9 cellular contexts compared by ENCODE assay signal in genomic region chr4:38805530-38806145, GRCh38. TPM values are rescaled to one million over a fixed set of nuclear protein-coding genes. Genes with fewer than 3 reads are reported as not detected.
DNase-seq lines count a peak whose midpoint lies in the region; ATAC-seq, FAIRE-seq and TF ChIP-seq lines count a peak whose summit lies in the region.
"Had no signal": no experiment of that assay in that cellular context is flagged by ENCODE, and none has a peak within 500 bp of the region (broad histone marks: within the 10 kb centered on the region; RNA-seq: fewer than 3 reads in every experiment).

No MANE protein-coding gene starts in this region.

- peak; percentile 71 for ATAC-seq in GM21360 (IDR thresholded peaks at IDR 0.05; ENCODE audit: unreplicated experiment)
- peak; percentile 80 for ATAC-seq in HG03571 (IDR thresholded peaks at IDR 0.05; ENCODE audit: unreplicated experiment)
- peak; percentile 36 to 65 for ATAC-seq in activated T-cell treated with anti-CD3 and anti-CD28 coated beads, Interleukin-2, amount 50 U/mL, for 72 hours (replicated peaks in 1 of 2)

- H3K27ac ChIP-seq in keratinocyte (ENCODE audit: control insufficient read depth, insufficient read depth, low read length) (no peak overlapping the region), temporal lobe (ENCODE audit: low read depth, low read length) (peak overlapping the region; percentile 14)

- H3K4me1 Mint-ChIP-seq in activated T-cell treated with anti-CD3 and anti-CD28 coated beads, Interleukin-2, amount 50 U/mL, for 72 hours (ENCODE audit: low read depth): peaks cover 30% of the 10 kb centered on the region

- H2AFZ ChIP-seq in keratinocyte (ENCODE audit: control insufficient read depth, low read length): peak overlapping the region; percentile 37

- no peak overlapping the region for H3K4me3 ChIP-seq in keratinocyte (ENCODE audit: control insufficient read depth in 2 of 3, extremely low read depth in 1 of 3, insufficient read depth in 2 of 3, low read depth in 1 of 3, low read length in 3 of 3)

- H3K9ac ChIP-seq in keratinocyte (ENCODE audit: control insufficient read depth, extremely low read depth, insufficient read depth, low read length): no peak overlapping the region

- H3K9me1 ChIP-seq in keratinocyte (ENCODE audit: control insufficient read depth, extremely low read depth, insufficient read depth, low read length): no peaks in the 10 kb centered on the region

- H3K9me3 ChIP-seq in keratinocyte (ENCODE audit: control insufficient read depth, low read depth, low read length): no peaks in the 10 kb centered on the region

- no peak overlapping the region for H3K4me2 ChIP-seq in keratinocyte (ENCODE audit: control insufficient read depth, extremely low read depth, insufficient read depth, low read depth, low read length)

- TF ChIP-seq CTCF in keratinocyte (optimal IDR thresholded peaks at IDR 0.05 in 1 of 3, IDR thresholded peaks at IDR 0.05 in 1 of 3, conservative IDR thresholded peaks at IDR 0.05 in 1 of 3; ENCODE audit: extremely low read depth in 1 of 3, insufficient read depth in 2 of 3, low read length in 3 of 3): no peak

- H3K36me3 Mint-ChIP-seq in activated T-cell treated with anti-CD3 and anti-CD28 coated beads, Interleukin-2, amount 50 U/mL, for 72 hours (ENCODE audit: insufficient read depth in 2 of 2): peaks cover 17 to 29% of the 10 kb centered on the region in 2 donors

- peak overlapping the region; percentile 96 for H3K27ac Mint-ChIP-seq in activated T-cell treated with anti-CD3 and anti-CD28 coated beads, Interleukin-2, amount 50 U/mL, for 72 hours

- peak overlapping the region; percentile 76 to 87 for H3K4me3 Mint-ChIP-seq in activated T-cell treated with anti-CD3 and anti-CD28 coated beads, Interleukin-2, amount 50 U/mL, for 72 hours

- H4K20me1 ChIP-seq in keratinocyte (ENCODE audit: control insufficient read depth, extremely low read depth, insufficient read depth, low read length): no peaks in the 10 kb centered on the region

- H3K4me1 ChIP-seq in keratinocyte (ENCODE audit: control insufficient read depth, extremely low read depth, insufficient read depth, low read length): no peaks in the 10 kb centered on the region

- no peaks in the 10 kb centered on the region for H3K36me3 ChIP-seq in keratinocyte (ENCODE audit: control insufficient read depth in 2 of 2, extremely low read depth in 1 of 2, insufficient read depth in 2 of 2, low read length in 2 of 2)

- dilution Hi-C loops in keratinocyte (cut with MboI; ENCODE audit: extremely low pct_ligation_motif_present, low sequenced_read_pairs): no loop called here

- H3K27me3 ChIP-seq in keratinocyte (ENCODE audit: control insufficient read depth, extremely low read depth, insufficient read depth, low read length): no peaks in the 10 kb centered on the region

- no peak for FAIRE-seq in keratinocyte (lab: Jason Lieb, UNC)

- peak; percentile 16 for DNase-seq in ELR (ENCODE audit: low read depth)
- peak in 1 of 2 donors; percentile 39 for DNase-seq in activated T-cell treated with anti-CD3 and anti-CD28 coated beads, Interleukin-2, amount 50 U/mL, for 72 hours
- DNase-seq in keratinocyte (ENCODE audit: low read depth, low spot score): no peak
- DNase-seq in DMS 273 treated with DMSO at 0.1 percent for 48 hours (lab: John Stamatoyannopoulos, UW): no peak
- DNase-seq in NCI-H1417 treated with DMSO at 0.1 percent for 48 hours (lab: John Stamatoyannopoulos, UW): no peak

- peaks cover 9 to 14% of the 10 kb centered on the region in 2 donors for H3K9me3 Mint-ChIP-seq in activated T-cell treated with anti-CD3 and anti-CD28 coated beads, Interleukin-2, amount 50 U/mL, for 72 hours

- H3K79me2 ChIP-seq in keratinocyte (ENCODE audit: control insufficient read depth, insufficient read depth, low read length): no peaks in the 10 kb centered on the region

- no peaks in the 10 kb centered on the region for H3K27me3 Mint-ChIP-seq in activated T-cell treated with anti-CD3 and anti-CD28 coated beads, Interleukin-2, amount 50 U/mL, for 72 hours (ENCODE audit: low read depth)

RNA-seq across cellular contexts. Expression of gene TLR1, which starts 1.0 kb away (rescaled TPM):
- 1 to 10 TPM; 1.9 to 3.2 TPM for total RNA-seq in activated T-cell treated with anti-CD3 and anti-CD28 coated beads, Interleukin-2, amount 50 U/mL, for 72 hours
- polyA plus RNA-seq in keratinocyte: 0.42 to 1.6 TPM (median 0.73 TPM) in 3 replicates
- 2.5 TPM for polyA plus RNA-seq in keratinocyte (2011; ENCODE audit: low read depth)
- 0.43 and 1.2 TPM in 2 replicates for polyA plus RNA-seq in keratinocyte (2011; cell fraction: cytosol; rRNA removed)
- 3.3 and 3.7 TPM in 2 replicates for polyA plus RNA-seq in keratinocyte (2011; cell fraction: nucleus; rRNA removed)
- 0.25 and 3.2 TPM in 2 replicates for polyA plus RNA-seq in keratinocyte (2012; ENCODE audit: low replicate concordance)
- polyA minus RNA-seq in keratinocyte: 1.2 to 2.1 TPM (median 1.6 TPM) in 3 replicates
- polyA minus RNA-seq in keratinocyte (2011; cell fraction: cytosol; rRNA and poly(A)+ RNA removed): not detected
- 5.8 and 11.0 TPM in 2 replicates for polyA minus RNA-seq in keratinocyte (2011; cell fraction: nucleus; rRNA and poly(A)+ RNA removed)
- 8.9 TPM for total RNA-seq in temporal lobe

RNA-seq across cellular contexts. Expression of gene TLR10, which starts 22.8 kb away (rescaled TPM):
- total RNA-seq in activated T-cell treated with anti-CD3 and anti-CD28 coated beads, Interleukin-2, amount 50 U/mL, for 72 hours: under 1 TPM in 1 of 2 donors, not detected in 1; 0.12 TPM
- polyA plus RNA-seq in keratinocyte: 0.01 to 0.23 TPM (median 0.05 TPM) in 3 replicates
- 1.3 TPM for polyA plus RNA-seq in keratinocyte (2011; ENCODE audit: low read depth)
- 0.13 TPM in 1 of 2 replicates, not detected in the other for polyA plus RNA-seq in keratinocyte (2011; cell fraction: cytosol; rRNA removed)
- polyA plus RNA-seq in keratinocyte (2011; cell fraction: nucleus; rRNA removed): 0.11 and 0.13 TPM in 2 replicates
- 0.83 TPM in 1 of 2 replicates, not detected in the other for polyA plus RNA-seq in keratinocyte (2012; ENCODE audit: low replicate concordance)
- polyA minus RNA-seq in keratinocyte: 0.06 TPM in 1 of 3 replicates, not detected in the others
- not detected for polyA minus RNA-seq in keratinocyte (2011; cell fraction: cytosol; rRNA and poly(A)+ RNA removed)
- 0.39 and 0.42 TPM in 2 replicates for polyA minus RNA-seq in keratinocyte (2011; cell fraction: nucleus; rRNA and poly(A)+ RNA removed)
- total RNA-seq in temporal lobe: 0.74 TPM
- total RNA-seq: epithelial cell of proximal tubule had no signal

RNA-seq across cellular contexts. Expression of gene TLR6, which starts 51.0 kb away (rescaled TPM):
- 1 to 10 TPM; 3.6 to 3.8 TPM for total RNA-seq in activated T-cell treated with anti-CD3 and anti-CD28 coated beads, Interleukin-2, amount 50 U/mL, for 72 hours
- 0.88 to 1.4 TPM (median 1.3 TPM) in 3 replicates for polyA plus RNA-seq in keratinocyte
- 0.16 TPM for polyA plus RNA-seq in keratinocyte (2011; ENCODE audit: low read depth)
- 0.39 and 1.9 TPM in 2 replicates for polyA plus RNA-seq in keratinocyte (2011; cell fraction: cytosol; rRNA removed)
- 2.4 and 2.7 TPM in 2 replicates for polyA plus RNA-seq in keratinocyte (2011; cell fraction: nucleus; rRNA removed)
- polyA plus RNA-seq in keratinocyte (2012; ENCODE audit: low replicate concordance): 0.51 and 0.70 TPM in 2 replicates
- polyA minus RNA-seq in keratinocyte: 0.26 to 3.4 TPM (median 2.5 TPM) in 3 replicates
- 0.96 TPM for polyA minus RNA-seq in keratinocyte (2011; cell fraction: cytosol; rRNA and poly(A)+ RNA removed)
- 2.5 and 6.0 TPM in 2 replicates for polyA minus RNA-seq in keratinocyte (2011; cell fraction: nucleus; rRNA and poly(A)+ RNA removed)
- total RNA-seq in temporal lobe: 0.49 TPM
